ENCODE assay signal across 1 cellular context in genomic region chr15:57562220-57562769, GRCh38.
TF ChIP-seq lines count a peak whose summit lies in the region.

No MANE protein-coding gene starts in this region.

TF ChIP-seq in H1, 55 proteins besides CTCF, POLR2A, EP300 and RAD21:
- TF ChIP-seq BRCA1 (IDR thresholded peaks at IDR 0.05; ENCODE audit: low read depth, low read length) (no peak), USF2 (IDR thresholded peaks at IDR 0.05; ENCODE audit: low read length) (no peak), SP4 (IDR thresholded peaks at IDR 0.05; ENCODE audit: low read length) (no peak), KDM1A (IDR thresholded peaks at IDR 0.05; ENCODE audit: borderline replicate concordance, low read length) (no peak), NANOG (IDR thresholded peaks at IDR 0.05; ENCODE audit: insufficient read depth, low read depth, low read length, poor library complexity, severe bottlenecking) (no peak), SP1 (IDR thresholded peaks at IDR 0.05; ENCODE audit: low read depth, low read length) (no peak), FOSL1 (IDR thresholded peaks at IDR 0.05; ENCODE audit: insufficient read depth, low read depth, low read length) (no peak), HDAC6 (IDR thresholded peaks at IDR 0.05; ENCODE audit: low read depth, low read length) (no peak), ATF3 (IDR thresholded peaks at IDR 0.05; ENCODE audit: insufficient read depth, low read depth, low read length) (no peak), BCL11A (IDR thresholded peaks at IDR 0.05; ENCODE audit: low read depth in 2 of 2, low read length in 2 of 2) (no peak), HDAC2 (IDR thresholded peaks at IDR 0.05; ENCODE audit: borderline replicate concordance in 1 of 2, low read depth in 2 of 2, low read length in 2 of 2) (no peak), TAF7 (optimal IDR thresholded peaks at IDR 0.05; ENCODE audit: borderline replicate concordance, low read depth, low read length) (no peak), SIX5 (IDR thresholded peaks at IDR 0.05; ENCODE audit: low read depth, low read length) (no peak), EZH2 (IDR thresholded peaks at IDR 0.05; ENCODE audit: low read depth, low read length, severe bottlenecking) (no peak), POU5F1 (IDR thresholded peaks at IDR 0.05; ENCODE audit: low read depth, low read length) (no peak), SUZ12 (IDR thresholded peaks at IDR 0.05; ENCODE audit: low read length) (no peak)
- TF ChIP-seq, protein P1, sequence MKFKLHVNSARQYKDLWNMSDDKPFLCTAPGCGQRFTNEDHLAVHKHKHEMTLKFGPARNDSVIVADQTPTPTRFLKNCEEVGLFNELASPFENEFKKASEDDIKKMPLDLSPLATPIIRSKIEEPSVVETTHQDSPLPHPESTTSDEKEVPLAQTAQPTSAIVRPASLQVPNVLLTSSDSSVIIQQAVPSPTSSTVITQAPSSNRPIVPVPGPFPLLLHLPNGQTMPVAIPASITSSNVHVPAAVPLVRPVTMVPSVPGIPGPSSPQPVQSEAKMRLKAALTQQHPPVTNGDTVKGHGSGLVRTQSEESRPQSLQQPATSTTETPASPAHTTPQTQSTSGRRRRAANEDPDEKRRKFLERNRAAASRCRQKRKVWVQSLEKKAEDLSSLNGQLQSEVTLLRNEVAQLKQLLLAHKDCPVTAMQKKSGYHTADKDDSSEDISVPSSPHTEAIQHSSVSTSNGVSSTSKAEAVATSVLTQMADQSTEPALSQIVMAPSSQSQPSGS (IDR thresholded peaks at IDR 0.05; ENCODE audit: low read length): no peak
